ENCODE assay signal across 22 cellular contexts in genomic region chr2:101153811-101154210, GRCh38.
"Had no signal": no experiment of that assay in that cellular context is flagged by ENCODE, and none has a peak within 500 bp of the region (broad histone marks: within the 10 kb centered on the region; RNA-seq: fewer than 3 reads in every experiment).

No MANE protein-coding gene starts in this region.

- H3K36me3 ChIP-seq: colonic mucosa, pancreas, stomach had no signal

- H3K27me3 ChIP-seq: colonic mucosa, pancreas, stomach, testis had no signal

- H3K4me1 ChIP-seq: colonic mucosa had no signal

- H3K4me3 ChIP-seq: colonic mucosa, pancreas, skin epidermis, stomach, testis had no signal

- DNase-seq: activated CD4-positive, alpha-beta T cell treated with anti-CD3 and anti-CD28 coated beads, Interleukin-2, amount 10 ng/mL, durations not matched to agents 24 days and 14 days; activated CD4-positive, CD25-positive, alpha-beta regulatory T cell; activated CD8-positive, alpha-beta T cell treated with anti-CD3 and anti-CD28 coated beads for 36 hours; activated effector memory CD4-positive, alpha-beta T cell treated with Interleukin-2 at 50 U/mL for 16 hours; activated naive CD4-positive, alpha-beta T cell treated with anti-CD3 and anti-CD28 coated beads, Interleukin-2, amount 10 ng/mL, durations not matched to agents 7 days and 5 days; activated naive CD8-positive, alpha-beta T cell treated with anti-CD3 and anti-CD28 coated beads, Interleukin-2, amount 50 U/mL, for 24 hours; activated T-cell treated with anti-CD3 and anti-CD28 coated beads, Interleukin-2, amount 50 U/mL, for 1 hour; anterior cingulate cortex; colonic mucosa; endodermal cell; foreskin fibroblast; glutamatergic neuron; kidney; mesendoderm; naive thymus-derived CD8-positive, alpha-beta T cell; stomach; T-helper 1 cell; T-helper 9 cell; testis had no signal

- H3K27ac ChIP-seq: colonic mucosa, epithelial cell of prostate, pancreas, skin epidermis, stomach, testis had no signal

- ATAC-seq: activated CD8-positive, alpha-beta T cell treated with anti-CD3 and anti-CD28 coated beads for 36 hours; activated naive CD8-positive, alpha-beta T cell treated with anti-CD3 and anti-CD28 coated beads, Interleukin-2, amount 50 U/mL, for 24 hours; naive thymus-derived CD8-positive, alpha-beta T cell; pancreas had no signal

- H3K9me3 ChIP-seq: colonic mucosa, pancreas, stomach, testis had no signal
